ENCODE assay signal across 20 cellular contexts in genomic region chr1:186896211-186896610, GRCh38.
A peak's percentile ranks its signal among the peaks of the same experiment; 100 is the strongest.
DNase-seq lines count a peak whose midpoint lies in the region; ATAC-seq and TF ChIP-seq lines count a peak whose summit lies in the region.
"Had no signal": no experiment of that assay in that cellular context is flagged by ENCODE, and none has a peak within 500 bp of the region (broad histone marks: within the 10 kb centered on the region; RNA-seq: fewer than 3 reads in every experiment).

No MANE protein-coding gene starts in this region.

- H2AFZ ChIP-seq in PC-9 = peak overlapping the region; percentile 28; the same call in 1 of the 2 replicates

- no TSS peak for BruUV-seq in PC-9 (replicated peaks; lab: Mats Ljungman, UMichigan)

- no peaks in the 10 kb centered on the region for H3K27me3 ChIP-seq in PC-9 (ENCODE audit: insufficient read depth, low read depth)
- H3K27me3 ChIP-seq in subcutaneous abdominal adipose tissue (ENCODE audit: control insufficient read depth in 5 of 5, insufficient read depth in 4 of 5, low read length in 5 of 5) = no peaks in the 10 kb centered on the region
- H3K27me3 ChIP-seq: BLaER1 treated with 17β-estradiol and CSF1 and Interleukin-3, amounts not matched to agents 10 nM and 100 nM; MG63; ovary; thyroid gland had no signal

- H3F3A ChIP-seq in PC-9 (ENCODE audit: insufficient read depth, low read depth) = no peaks in the 10 kb centered on the region

- no peaks in the 10 kb centered on the region for H3K79me2 ChIP-seq in PC-9 (ENCODE audit: low read depth)

- no peak overlapping the region for H3K27ac ChIP-seq in PC-9
- peak overlapping the region; percentile 87 for H3K27ac ChIP-seq in subcutaneous abdominal adipose tissue (ENCODE audit: low read depth, low read length)
- H3K27ac ChIP-seq: BLaER1 treated with 17β-estradiol and CSF1 and Interleukin-3, amounts not matched to agents 10 nM and 100 nM had no signal

- no peak overlapping the region for H3K4me3 Mint-ChIP-seq in stimulated activated effector memory CD8-positive, alpha-beta T cell treated with anti-CD3 and anti-CD28 coated beads, Interleukin-12 subunit alpha, Interleukin-12 subunit beta, amount 100 ng/mL, for 72 hours
- H3K4me3 Mint-ChIP-seq: activated naive CD8-positive, alpha-beta T cell treated with anti-CD3 and anti-CD28 coated beads, Interleukin-2, amount 50 U/mL, for 24 hours; activated T-helper 1 cell treated with anti-CD3 and anti-CD28 coated beads, Interleukin-12 subunit alpha, Interleukin-12 subunit beta, Interleukin-2, Interleukin-4 antibody, amounts not matched to agents 30 ng/mL and 10 ng/mL and 1 ng/mL, durations not matched to agents 14 hours and 24 hours and 36 hours had no signal

- TF ChIP-seq CTCF in PC-9 (conservative IDR thresholded peaks at IDR 0.05) (no peak), choroid plexus epithelial cell (conservative IDR thresholded peaks at IDR 0.05; ENCODE audit: low read depth, low read length) (no peak)

- ATAC-seq in left ventricle myocardium superior = peak; percentile 57
- ATAC-seq in HG03342 (IDR thresholded peaks at IDR 0.05; ENCODE audit: unreplicated experiment) = no peak
- ATAC-seq in GM18858 (IDR thresholded peaks at IDR 0.05; ENCODE audit: unreplicated experiment) = no peak
- no peak for ATAC-seq in stimulated activated effector memory CD8-positive, alpha-beta T cell treated with anti-CD3 and anti-CD28 coated beads, Interleukin-12 subunit alpha, Interleukin-12 subunit beta, amount 100 ng/mL, for 72 hours
- ATAC-seq: activated naive CD8-positive, alpha-beta T cell treated with anti-CD3 and anti-CD28 coated beads, Interleukin-2, amount 50 U/mL, for 24 hours; SK-N-SH treated with all-trans-retinoic acid at 6 μM for 48 hours had no signal

- H3K4me1 Mint-ChIP-seq in stimulated activated effector memory CD8-positive, alpha-beta T cell treated with anti-CD3 and anti-CD28 coated beads, Interleukin-12 subunit alpha, Interleukin-12 subunit beta, amount 100 ng/mL, for 72 hours = no peaks in the 10 kb centered on the region

- no peaks in the 10 kb centered on the region for H4K20me1 ChIP-seq in PC-9 (ENCODE audit: insufficient read depth)
- H4K20me1 ChIP-seq: BLaER1 treated with 17β-estradiol and CSF1 and Interleukin-3, amounts not matched to agents 10 nM and 100 nM had no signal

- POLR2A ChIA-PET in PC-9 (lab: Charles Lee; ENCODE audit: unreplicated experiment) = no interaction called here

- H3K36me3 Mint-ChIP-seq in stimulated activated effector memory CD8-positive, alpha-beta T cell treated with anti-CD3 and anti-CD28 coated beads, Interleukin-12 subunit alpha, Interleukin-12 subunit beta, amount 100 ng/mL, for 72 hours = no peaks in the 10 kb centered on the region

- CTCF ChIA-PET in PC-9 (lab: Charles Lee) = no interaction called here

- no peaks in the 10 kb centered on the region; the same call in 1 of the 2 replicates for H3K9me3 ChIP-seq in PC-9 (ENCODE audit: insufficient read depth, low read depth)
- H3K9me3 ChIP-seq in subcutaneous abdominal adipose tissue (ENCODE audit: control insufficient read depth in 5 of 5, low read length in 5 of 5) = no peaks in the 10 kb centered on the region
- H3K9me3 ChIP-seq: BLaER1 treated with 17β-estradiol and CSF1 and Interleukin-3, amounts not matched to agents 10 nM and 100 nM; ovary; thyroid gland had no signal

- DNase-seq in PC-9 (no peak), choroid plexus epithelial cell (ENCODE audit: low read depth) (peak; percentile 57), left ventricle myocardium superior (no peak), islet precursor cell (no peak)
- DNase-seq in stimulated activated effector memory CD8-positive, alpha-beta T cell treated with anti-CD3 and anti-CD28 coated beads, Interleukin-12 subunit alpha, Interleukin-12 subunit beta, amount 100 ng/mL, for 72 hours (ENCODE audit: low spot score in 2 of 2) = no peak
- DNase-seq: activated naive CD8-positive, alpha-beta T cell treated with anti-CD3 and anti-CD28 coated beads, Interleukin-2, amount 50 U/mL, for 24 hours; DMS79; head of caudate nucleus; MG63; NCI-H2029; NCI-H524 treated with DMSO at 0.1 percent for 48 hours; ovary; thyroid gland had no signal

- no peak overlapping the region for H3K4me3 ChIP-seq in PC-9
- no peak overlapping the region for H3K4me3 ChIP-seq in choroid plexus epithelial cell (ENCODE audit: low read depth, low read length)
- H3K4me3 ChIP-seq in subcutaneous abdominal adipose tissue (ENCODE audit: low read depth in 1 of 5, low read length in 5 of 5) = no peak overlapping the region
- H3K4me3 ChIP-seq: BLaER1 treated with 17β-estradiol and CSF1 and Interleukin-3, amounts not matched to agents 10 nM and 100 nM; MG63; ovary; skin epidermis; thyroid gland had no signal

- H3K27ac Mint-ChIP-seq in stimulated activated effector memory CD8-positive, alpha-beta T cell treated with anti-CD3 and anti-CD28 coated beads, Interleukin-12 subunit alpha, Interleukin-12 subunit beta, amount 100 ng/mL, for 72 hours = no peak overlapping the region
- H3K27ac Mint-ChIP-seq: activated naive CD8-positive, alpha-beta T cell treated with anti-CD3 and anti-CD28 coated beads, Interleukin-2, amount 50 U/mL, for 24 hours; activated T-helper 1 cell treated with anti-CD3 and anti-CD28 coated beads, Interleukin-12 subunit alpha, Interleukin-12 subunit beta, Interleukin-2, Interleukin-4 antibody, amounts not matched to agents 30 ng/mL and 10 ng/mL and 1 ng/mL, durations not matched to agents 14 hours and 24 hours and 36 hours had no signal

- no peaks in the 10 kb centered on the region for H3K9me2 ChIP-seq in PC-9 (ENCODE audit: insufficient read depth)

- intact Hi-C loops in PC-9 (cut with micrococcal nuclease; ENCODE audit: unreplicated experiment) (no loop called here), left ventricle myocardium superior (cut with micrococcal nuclease) (no loop called here)

- peak overlapping the region in 1 of 5 donors; percentile 30 for H3K9ac ChIP-seq in subcutaneous abdominal adipose tissue (ENCODE audit: low read length in 5 of 5)
- H3K9ac ChIP-seq: BLaER1 treated with 17β-estradiol and CSF1 and Interleukin-3, amounts not matched to agents 10 nM and 100 nM had no signal

- peaks cover 6% of the 10 kb centered on the region for H3K9me3 Mint-ChIP-seq in stimulated activated effector memory CD8-positive, alpha-beta T cell treated with anti-CD3 and anti-CD28 coated beads, Interleukin-12 subunit alpha, Interleukin-12 subunit beta, amount 100 ng/mL, for 72 hours
- H3K9me3 Mint-ChIP-seq: activated naive CD8-positive, alpha-beta T cell treated with anti-CD3 and anti-CD28 coated beads, Interleukin-2, amount 50 U/mL, for 24 hours; activated T-helper 1 cell treated with anti-CD3 and anti-CD28 coated beads, Interleukin-12 subunit alpha, Interleukin-12 subunit beta, Interleukin-2, Interleukin-4 antibody, amounts not matched to agents 30 ng/mL and 10 ng/mL and 1 ng/mL, durations not matched to agents 14 hours and 24 hours and 36 hours had no signal

- no peak overlapping the region for H3K4me2 ChIP-seq in PC-9

- no peaks in the 10 kb centered on the region for H3K4me1 ChIP-seq in PC-9 (replicated peaks; ENCODE audit: insufficient read depth)
- H3K4me1 ChIP-seq in subcutaneous abdominal adipose tissue (ENCODE audit: control insufficient read depth in 5 of 5, insufficient read depth in 5 of 5, low read length in 5 of 5) = peaks cover 3 to 29% (median 12%) of the 10 kb centered on the region in 5 donors
- H3K4me1 ChIP-seq: thyroid gland had no signal

- H3K36me3 ChIP-seq in PC-9 (ENCODE audit: low read depth) (no peaks in the 10 kb centered on the region), subcutaneous abdominal adipose tissue (ENCODE audit: control insufficient read depth in 5 of 5, insufficient read depth in 5 of 5, low read length in 5 of 5) (peaks cover 0 to 5% (median 0%) of the 10 kb centered on the region in 5 donors)
- H3K36me3 ChIP-seq: BLaER1 treated with 17β-estradiol and CSF1 and Interleukin-3, amounts not matched to agents 10 nM and 100 nM; ovary; thyroid gland had no signal
